8 cellular contexts compared by ENCODE assay signal in genomic region chr19:40800339-40800996, GRCh38. TPM values are rescaled to one million over a fixed set of nuclear protein-coding genes. Genes with fewer than 3 reads are reported as not detected.
DNase-seq lines count a peak whose midpoint lies in the region; ATAC-seq lines count a peak whose summit lies in the region.

No MANE protein-coding gene starts in this region.

- H3K27me3 ChIP-seq in adipocyte (replicated peaks; ENCODE audit: control insufficient read depth, insufficient read depth, low read length) (no peaks in the 10 kb centered on the region), layer of hippocampus (ENCODE audit: control insufficient read depth, insufficient read depth, low read length) (no peaks in the 10 kb centered on the region)

- H3K27ac ChIP-seq in layer of hippocampus (ENCODE audit: low read depth, low read length) = peak overlapping the region; percentile 94
- peak overlapping the region; percentile 95 for H3K27ac ChIP-seq in temporal lobe (ENCODE audit: low read depth, low read length)

- CTCF ChIA-PET in activated CD4-positive, alpha-beta T cell treated with anti-CD3 and anti-CD28 coated beads for 36 hours (lab: Charles Lee) = no interaction called here

- in situ Hi-C loops in ACHN (cut with HindIII; ENCODE audit: low pct_ligation_motif_present, low pct_unique_long_range_greater_than_20kb, low sequenced_read_pairs) = no loop called here

- peaks cover 54% of the 10 kb centered on the region for H3K4me1 ChIP-seq in adipocyte (ENCODE audit: control insufficient read depth, insufficient read depth, low read length)

- intact Hi-C loops in activated CD4-positive, alpha-beta T cell treated with anti-CD3 and anti-CD28 coated beads for 36 hours (cut with DNase I, micrococcal nuclease) = loop anchor here in 1 of 2 experiments (5.0 kb wide), 1 partner anchor 968 kb away; the partner anchor contains the start of gene DYRK1B
- intact Hi-C loops in left colon (cut with DNase I, micrococcal nuclease) = no loop called here

- peaks cover 31% of the 10 kb centered on the region for H3K36me3 Mint-ChIP-seq in activated CD4-positive, alpha-beta T cell treated with anti-CD3 and anti-CD28 coated beads for 36 hours (ENCODE audit: low read depth)

- H3K4me1 Mint-ChIP-seq in activated CD4-positive, alpha-beta T cell treated with anti-CD3 and anti-CD28 coated beads for 36 hours = peaks cover 69% of the 10 kb centered on the region

- H3K4me3 Mint-ChIP-seq in activated CD4-positive, alpha-beta T cell treated with anti-CD3 and anti-CD28 coated beads for 36 hours = peak overlapping the region; percentile 91

- no peaks in the 10 kb centered on the region for H3K9me3 ChIP-seq in adipocyte (ENCODE audit: control insufficient read depth, low read length)

- no peaks in the 10 kb centered on the region for H3K9me3 Mint-ChIP-seq in activated CD4-positive, alpha-beta T cell treated with anti-CD3 and anti-CD28 coated beads for 36 hours (ENCODE audit: low read depth)

- POLR2A ChIA-PET in activated CD4-positive, alpha-beta T cell treated with anti-CD3 and anti-CD28 coated beads for 36 hours (lab: Charles Lee) = interaction anchor here (1.1 kb wide), 1 partner anchor 22 kb away, joined by 3 read pairs; no protein-coding TSS in a partner anchor

- ATAC-seq in activated CD4-positive, alpha-beta T cell treated with anti-CD3 and anti-CD28 coated beads for 36 hours = no peak
- no peak for ATAC-seq in left colon

- peak overlapping the region; percentile 94 for H3K9ac ChIP-seq in adipocyte (ENCODE audit: low read length)

- peak overlapping the region; percentile 88 for H3K27ac Mint-ChIP-seq in activated CD4-positive, alpha-beta T cell treated with anti-CD3 and anti-CD28 coated beads for 36 hours

- peaks cover 37% of the 10 kb centered on the region for H3K36me3 ChIP-seq in adipocyte (ENCODE audit: control insufficient read depth, insufficient read depth, low read length, severe bottlenecking)

- no peaks in the 10 kb centered on the region for H3K27me3 Mint-ChIP-seq in activated CD4-positive, alpha-beta T cell treated with anti-CD3 and anti-CD28 coated beads for 36 hours

- H3K4me3 ChIP-seq in adipocyte (ENCODE audit: low read length) = peak overlapping the region; percentile 96

- no peak for DNase-seq in activated CD4-positive, alpha-beta T cell treated with anti-CD3 and anti-CD28 coated beads for 36 hours
- DNase-seq in activated CD4-positive, alpha-beta T cell treated with anti-CD3 and anti-CD28 coated beads for 4 hours = no peak
- DNase-seq in adipocyte (ENCODE audit: low read depth) (no peak), left colon (no peak), ACHN (no peak)
- DNase-seq in effector CD8-positive, alpha-beta T cell (lab: John Stamatoyannopoulos, UW) = no peak

RNA-seq across cellular contexts. Expression of gene EGLN2, which starts 1.5 kb away (rescaled TPM):
- 10 to 100 TPM; 85.6 to 86.6 TPM for total RNA-seq in activated CD4-positive, alpha-beta T cell treated with anti-CD3 and anti-CD28 coated beads for 36 hours
- total RNA-seq in temporal lobe (34.9 TPM), left colon (10 to 100 TPM; 95.3 to 96.9 TPM)

RNA-seq across cellular contexts. Expression of gene RAB4B, which starts 22.4 kb away (rescaled TPM):
- total RNA-seq in activated CD4-positive, alpha-beta T cell treated with anti-CD3 and anti-CD28 coated beads for 36 hours = 10 to 100 TPM; 26.4 to 33.7 TPM
- total RNA-seq in temporal lobe = 9.8 TPM
- total RNA-seq in left colon = 10 to 100 TPM; 65.9 to 67.9 TPM

RNA-seq across cellular contexts. Expression of gene MIA, which starts 25.1 kb away (rescaled TPM):
- total RNA-seq in activated CD4-positive, alpha-beta T cell treated with anti-CD3 and anti-CD28 coated beads for 36 hours = under 1 TPM in 1 of 2 experiments, not detected in 1; 0.57 TPM
- total RNA-seq in temporal lobe (0.74 TPM), left colon (1 to 10 TPM in 1 of 2 donors, not detected in 1; 1.7 TPM)

RNA-seq across cellular contexts. Expression of gene SNRPA, which starts 49.5 kb away (rescaled TPM):
- 100 to 1,000 TPM; 245 to 465 TPM for total RNA-seq in activated CD4-positive, alpha-beta T cell treated with anti-CD3 and anti-CD28 coated beads for 36 hours
- total RNA-seq in temporal lobe (11.3 TPM), left colon (10 to 100 TPM; 43.4 to 68.0 TPM)

RNA-seq across cellular contexts. Expression of gene CYP2A6, which starts 49.8 kb away (rescaled TPM):
- not detected for total RNA-seq in activated CD4-positive, alpha-beta T cell treated with anti-CD3 and anti-CD28 coated beads for 36 hours
- total RNA-seq in temporal lobe (not detected), left colon (not detected)
